In the genomic region with DNA sequence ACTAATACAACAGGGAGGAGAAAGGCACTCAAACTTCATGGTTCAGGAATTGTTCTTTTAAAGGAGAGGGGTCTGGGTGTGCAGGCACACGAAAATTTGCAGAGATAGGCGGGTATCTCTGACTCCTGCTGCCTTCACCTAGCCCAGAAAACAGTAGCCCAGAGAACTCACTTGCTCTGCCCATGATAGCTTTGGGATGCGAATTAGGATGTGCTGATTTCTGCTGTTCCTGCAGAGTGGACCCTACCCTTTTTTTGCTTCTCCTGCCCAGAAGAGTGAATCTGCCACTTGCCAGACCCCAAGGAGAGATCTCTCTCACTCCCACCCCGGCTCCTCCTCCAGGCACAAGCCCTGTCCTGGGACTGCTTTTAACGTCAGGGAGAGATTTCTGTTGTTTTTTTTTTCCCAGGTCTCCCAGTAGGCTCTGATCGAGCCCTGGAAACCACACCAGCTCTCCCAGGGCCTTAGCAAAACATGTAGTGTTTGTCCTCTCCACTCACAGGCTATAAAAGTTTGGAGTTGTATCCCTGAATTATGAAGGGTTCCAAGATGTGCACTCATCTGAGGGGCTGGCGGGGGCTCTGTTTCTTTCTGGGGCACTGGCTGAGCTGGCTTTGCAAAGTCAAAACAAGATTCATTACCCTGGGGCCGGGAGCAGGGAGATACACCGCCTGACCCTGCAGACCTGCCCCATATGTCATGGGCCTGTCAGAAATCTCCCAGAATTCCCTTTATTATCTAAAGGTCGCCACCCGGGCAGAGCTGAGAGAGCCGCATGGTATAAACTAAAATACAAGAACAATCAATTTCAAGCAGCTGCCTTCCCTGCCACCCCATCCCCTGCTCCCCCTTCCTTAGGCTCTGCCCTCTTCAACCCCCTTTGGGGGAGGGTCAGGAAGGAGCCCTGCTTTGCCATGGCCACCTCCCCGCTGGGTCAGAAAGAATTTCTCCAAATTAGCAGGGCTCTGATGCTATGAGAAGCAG, we compare ENCODE assay signal across 16 cellular contexts. TPM values are rescaled to one million over a fixed set of nuclear protein-coding genes. Genes with fewer than 3 reads are reported as not detected.
DNase-seq lines count a peak whose midpoint lies in the region; ATAC-seq, FAIRE-seq and TF ChIP-seq lines count a peak whose summit lies in the region.
"Had no signal": no experiment of that assay in that cellular context is flagged by ENCODE, and none has a peak within 500 bp of the region (broad histone marks: within the 10 kb centered on the region; RNA-seq: fewer than 3 reads in every experiment).

No MANE protein-coding gene starts in this region.

- H4K91ac ChIP-seq in IMR-90 (ENCODE audit: insufficient read depth, low read depth, low read length), result no peak overlapping the region

- no peaks in the 10 kb centered on the region for H3K4me1 Mint-ChIP-seq in stimulated activated naive B cell treated with anti-CD40 and anti-IgM and Interleukin-4, amounts not matched to agents 10 μg/mL and 1 μg/mL and 100 μg/mL, for 72 hours
- H3K4me1 Mint-ChIP-seq in effector memory CD8-positive, alpha-beta T cell (ENCODE audit: low read depth in 2 of 2), result no peaks in the 10 kb centered on the region

- no peak overlapping the region for H4K5ac ChIP-seq in IMR-90 (ENCODE audit: low read depth, low read length)

- H2BK20ac ChIP-seq in IMR-90 (ENCODE audit: low read depth, low read length), result peak overlapping the region; percentile 3; the same call in 1 of the 2 replicates

- H3K27me3 ChIP-seq in IMR-90 (ENCODE audit: control insufficient read depth, insufficient read depth, low read length) (no peaks in the 10 kb centered on the region), endothelial cell of umbilical vein (ENCODE audit: control insufficient read depth in 2 of 2, insufficient read depth in 2 of 2, low read length in 2 of 2) (no peaks in the 10 kb centered on the region), muscle layer of colon (ENCODE audit: control insufficient read depth in 1 of 2, insufficient read depth in 2 of 2, low read length in 2 of 2) (no peaks in the 10 kb centered on the region), stomach smooth muscle (ENCODE audit: control insufficient read depth in 1 of 2, insufficient read depth in 2 of 2, low read length in 2 of 2) (no peaks in the 10 kb centered on the region)
- H3K27me3 ChIP-seq: BLaER1 treated with 17β-estradiol and CSF1 and Interleukin-3, amounts not matched to agents 10 nM and 100 nM had no signal

- H3K23ac ChIP-seq in IMR-90 (ENCODE audit: low read depth, low read length), result no peak overlapping the region

- H3K9ac ChIP-seq in IMR-90 (ENCODE audit: low read depth, low read length), result no peak overlapping the region
- no peak overlapping the region for H3K9ac ChIP-seq in endothelial cell of umbilical vein (replicated peaks; ENCODE audit: extremely low read depth, insufficient read depth, low read length)
- H3K9ac ChIP-seq in muscle layer of colon (ENCODE audit: low read length), result no peak overlapping the region
- peak overlapping the region in 1 of 2 donors; percentile 29 for H3K9ac ChIP-seq in stomach smooth muscle (ENCODE audit: low read length in 2 of 2)
- H3K9ac ChIP-seq: BLaER1 treated with 17β-estradiol and CSF1 and Interleukin-3, amounts not matched to agents 10 nM and 100 nM had no signal

- H3K9me3 Mint-ChIP-seq in stimulated activated naive B cell treated with anti-CD40 and anti-IgM and Interleukin-4, amounts not matched to agents 10 μg/mL and 1 μg/mL and 100 μg/mL, for 72 hours, result no peaks in the 10 kb centered on the region
- H3K9me3 Mint-ChIP-seq in effector memory CD8-positive, alpha-beta T cell, result no peaks in the 10 kb centered on the region
- H3K9me3 Mint-ChIP-seq: activated naive CD4-positive, alpha-beta T cell treated with anti-CD3 and anti-CD28 coated beads, Interleukin-2, amount 50 U/mL, for 72 hours had no signal

- POLR2A ChIA-PET in IMR-90 (lab: Charles Lee; ENCODE audit: unreplicated experiment), result no interaction called here
- POLR2A ChIA-PET in endothelial cell of umbilical vein (lab: Charles Lee), result no interaction called here

- in situ Hi-C loops in IMR-90 (cut with MboI; ENCODE audit: low sequenced_read_pairs), result no loop called here

- no peak overlapping the region for H3K27ac Mint-ChIP-seq in stimulated activated naive B cell treated with anti-CD40 and anti-IgM and Interleukin-4, amounts not matched to agents 10 μg/mL and 1 μg/mL and 100 μg/mL, for 72 hours
- no peak overlapping the region for H3K27ac Mint-ChIP-seq in effector memory CD8-positive, alpha-beta T cell

- H2AFZ ChIP-seq in IMR-90 (replicated peaks; ENCODE audit: low read length, poor library complexity) (peak overlapping the region; percentile 35), endothelial cell of umbilical vein (ENCODE audit: low read depth, low read length) (no peak overlapping the region)

- FAIRE-seq in endothelial cell of umbilical vein (lab: Jason Lieb, UNC), result peak; percentile 33
- FAIRE-seq: GM12892 had no signal

- H3K79me1 ChIP-seq in IMR-90 (ENCODE audit: low read depth in 1 of 2, low read length in 2 of 2), result peaks cover 0 to 45% of the 10 kb centered on the region in 2 experiments; a peak in 3 of 4 replicates

- peaks cover 100% of the 10 kb centered on the region for H3K79me2 ChIP-seq in endothelial cell of umbilical vein (ENCODE audit: control insufficient read depth, insufficient read depth, low read length)

- H3K4ac ChIP-seq in IMR-90 (ENCODE audit: low read depth, low read length), result peak overlapping the region; percentile 26; the same call in 1 of the 2 replicates

- H3K27me3 Mint-ChIP-seq in stimulated activated naive B cell treated with anti-CD40 and anti-IgM and Interleukin-4, amounts not matched to agents 10 μg/mL and 1 μg/mL and 100 μg/mL, for 72 hours, result peaks cover 6 to 9% of the 10 kb centered on the region in 2 donors
- H3K27me3 Mint-ChIP-seq in effector memory CD8-positive, alpha-beta T cell, result peaks cover 23 to 92% of the 10 kb centered on the region in 2 donors

- H3K56ac ChIP-seq in IMR-90 (ENCODE audit: extremely low read depth, insufficient read depth, low read length), result no peak overlapping the region

- H3K27ac ChIP-seq in IMR-90 (ENCODE audit: insufficient read depth, low read length) (no peak overlapping the region), endothelial cell of umbilical vein (ENCODE audit: insufficient read depth, low read depth, low read length) (peak overlapping the region; percentile 33), muscle layer of colon (ENCODE audit: low read depth, low read length) (peak overlapping the region; percentile 59), stomach smooth muscle (ENCODE audit: low read length) (peak overlapping the region; percentile 86)
- H3K27ac ChIP-seq: BLaER1 treated with 17β-estradiol and CSF1 and Interleukin-3, amounts not matched to agents 10 nM and 100 nM; SK-N-MC had no signal

- TF ChIP-seq POLR2A in IMR-90 (IDR thresholded peaks at IDR 0.05; ENCODE audit: low read depth, low read length), result no peak
- TF ChIP-seq POLR2A in endothelial cell of umbilical vein (IDR thresholded peaks at IDR 0.05; ENCODE audit: low read depth, low read length), result no peak

- no TSS peak for BruUV-seq in IMR-90 (replicated peaks; lab: Mats Ljungman, UMichigan)
- no TSS peak for BruUV-seq in endothelial cell of umbilical vein (replicated peaks; lab: Mats Ljungman, UMichigan)

- peak overlapping the region in 1 of 2 experiments; percentile 14; a peak in 1 of 4 replicates for H4K8ac ChIP-seq in IMR-90 (ENCODE audit: low read depth in 2 of 2, low read length in 2 of 2)

- no peak overlapping the region for H2BK5ac ChIP-seq in IMR-90 (ENCODE audit: low read depth, low read length, poor library complexity, severe bottlenecking)

- intact Hi-C loops in IMR-90 (cut with micrococcal nuclease), result no loop called here
- intact Hi-C loops in endothelial cell of umbilical vein (cut with micrococcal nuclease), result no loop called here

- 40% methylated on average over 3 of the region's 13 CpGs; no CpG with 5 or more reads in 1 of the 2 experiments for WGBS in IMR-90 (ENCODE audit: extremely low coverage in 2 of 2, insufficient read length in 1 of 2), 2 experiments

- no peak overlapping the region for H2AK9ac ChIP-seq in IMR-90 (replicated peaks; ENCODE audit: low read depth, low read length, poor library complexity)

- CTCF ChIA-PET in IMR-90 (lab: Yijun Ruan, JAX), result interaction anchor here (0.7 kb wide), 1 partner anchor 21 kb away, joined by 3 read pairs; no protein-coding TSS in a partner anchor
- CTCF ChIA-PET in endothelial cell of umbilical vein (lab: Charles Lee), result interaction anchor here (1.5 to 1.8 kb wide), 4 partner anchors 10 to 94 kb away, joined by 5 to 8 read pairs (median 6); no protein-coding TSS in a partner anchor

- H2AK5ac ChIP-seq in IMR-90 (ENCODE audit: low read depth, low read length), result no peak overlapping the region

- H3K36me3 ChIP-seq in IMR-90 (ENCODE audit: control insufficient read depth, insufficient read depth, low read length) (no peaks in the 10 kb centered on the region), endothelial cell of umbilical vein (ENCODE audit: control insufficient read depth in 2 of 2, extremely low read depth in 1 of 2, insufficient read depth in 2 of 2, low read length in 2 of 2) (peaks cover 4 to 11% of the 10 kb centered on the region in 2 experiments), muscle layer of colon (ENCODE audit: insufficient read depth, low read length) (no peaks in the 10 kb centered on the region), stomach smooth muscle (ENCODE audit: control insufficient read depth in 2 of 2, insufficient read depth in 2 of 2, low read length in 2 of 2) (no peaks in the 10 kb centered on the region)
- H3K36me3 ChIP-seq: BLaER1 treated with 17β-estradiol and CSF1 and Interleukin-3, amounts not matched to agents 10 nM and 100 nM had no signal

- H3K14ac ChIP-seq in IMR-90 (replicated peaks; ENCODE audit: low read depth, low read length), result 0 out of 2 replicates have a peak overlapping the region, but pooled peaks have one; percentile 20

- H3K9me1 ChIP-seq in IMR-90 (ENCODE audit: insufficient read depth, low read length), result peaks cover 23% of the 10 kb centered on the region
- no peaks in the 10 kb centered on the region for H3K9me1 ChIP-seq in endothelial cell of umbilical vein (replicated peaks; ENCODE audit: control insufficient read depth, extremely low read depth, insufficient read depth, low read length)

- H3K4me1 ChIP-seq in IMR-90 (ENCODE audit: control insufficient read depth, insufficient read depth, low read length) (peaks cover 12% of the 10 kb centered on the region), endothelial cell of umbilical vein (ENCODE audit: control insufficient read depth, extremely low read depth, insufficient read depth, low read length) (peaks cover 65% of the 10 kb centered on the region), muscle layer of colon (ENCODE audit: insufficient read depth, low read length) (peaks cover 39% of the 10 kb centered on the region), stomach smooth muscle (ENCODE audit: control insufficient read depth, insufficient read depth, low read length) (peaks cover 71% of the 10 kb centered on the region)

- no peak overlapping the region for H2BK15ac ChIP-seq in IMR-90 (ENCODE audit: low read depth, low read length)

- no peak overlapping the region for H3K4me3 Mint-ChIP-seq in stimulated activated naive B cell treated with anti-CD40 and anti-IgM and Interleukin-4, amounts not matched to agents 10 μg/mL and 1 μg/mL and 100 μg/mL, for 72 hours
- no peak overlapping the region for H3K4me3 Mint-ChIP-seq in effector memory CD8-positive, alpha-beta T cell

- TF ChIP-seq CTCF in IMR-90 (conservative IDR thresholded peaks at IDR 0.05; ENCODE audit: low read depth, low read length) (no peak), endothelial cell of umbilical vein (IDR thresholded peaks at IDR 0.05; ENCODE audit: extremely low read depth in 1 of 2, insufficient read depth in 1 of 2, low read depth in 1 of 2, low read length in 2 of 2) (no peak)

- ATAC-seq in IMR-90 (ENCODE audit: low read depth), result no peak
- ATAC-seq in stimulated activated naive B cell treated with anti-CD40 and anti-IgM and Interleukin-4, amounts not matched to agents 10 μg/mL and 1 μg/mL and 100 μg/mL, for 72 hours (replicated peaks), result no peak
- ATAC-seq in effector memory CD8-positive, alpha-beta T cell (replicated peaks), result no peak
- ATAC-seq: activated naive CD4-positive, alpha-beta T cell treated with anti-CD3 and anti-CD28 coated beads, Interleukin-2, amount 50 U/mL, for 72 hours had no signal

- no peak overlapping the region for H3K4me3 ChIP-seq in IMR-90 (ENCODE audit: insufficient read depth, low read depth, low read length)
- no peak overlapping the region for H3K4me3 ChIP-seq in endothelial cell of umbilical vein (replicated peaks in 1 of 3; ENCODE audit: insufficient read depth in 1 of 3, low read depth in 1 of 3, low read length in 3 of 3)
- H3K4me3 ChIP-seq in muscle layer of colon (ENCODE audit: low read depth in 1 of 2, low read length in 2 of 2), result no peak overlapping the region
- H3K4me3 ChIP-seq in stomach smooth muscle (ENCODE audit: low read length in 2 of 2), result peak overlapping the region in 1 of 2 donors; percentile 22
- H3K4me3 ChIP-seq: BLaER1 treated with 17β-estradiol and CSF1 and Interleukin-3, amounts not matched to agents 10 nM and 100 nM; SK-N-MC had no signal

- H3K18ac ChIP-seq in IMR-90 (ENCODE audit: low read depth, low read length), result no peak overlapping the region

- H3K36me3 Mint-ChIP-seq in stimulated activated naive B cell treated with anti-CD40 and anti-IgM and Interleukin-4, amounts not matched to agents 10 μg/mL and 1 μg/mL and 100 μg/mL, for 72 hours, result no peaks in the 10 kb centered on the region
- no peaks in the 10 kb centered on the region for H3K36me3 Mint-ChIP-seq in effector memory CD8-positive, alpha-beta T cell (ENCODE audit: insufficient read depth)
- H3K36me3 Mint-ChIP-seq: activated naive CD4-positive, alpha-beta T cell treated with anti-CD3 and anti-CD28 coated beads, Interleukin-2, amount 50 U/mL, for 72 hours had no signal

- H3K9me3 ChIP-seq in IMR-90 (ENCODE audit: control insufficient read depth, insufficient read depth, low read length) (no peaks in the 10 kb centered on the region), endothelial cell of umbilical vein (replicated peaks; ENCODE audit: control insufficient read depth, insufficient read depth, low read length) (no peaks in the 10 kb centered on the region), muscle layer of colon (ENCODE audit: low read length) (no peaks in the 10 kb centered on the region), stomach smooth muscle (ENCODE audit: control insufficient read depth in 2 of 2, low read length in 2 of 2) (no peaks in the 10 kb centered on the region)
- H3K9me3 ChIP-seq: BLaER1 treated with 17β-estradiol and CSF1 and Interleukin-3, amounts not matched to agents 10 nM and 100 nM had no signal

- DNase-seq in IMR-90 (no peak), endothelial cell of umbilical vein (ENCODE audit: low read depth, low spot score) (no peak)
- DNase-seq in stimulated activated naive B cell treated with anti-CD40 and anti-IgM and Interleukin-4, amounts not matched to agents 10 μg/mL and 1 μg/mL and 100 μg/mL, for 72 hours, result no peak
- DNase-seq in activated CD4-positive, alpha-beta T cell treated with anti-CD3 and anti-CD28 coated beads, Interleukin-2, amount 50 U/mL, for 48 hours, result no peak
- DNase-seq in effector memory CD8-positive, alpha-beta T cell, result no peak
- DNase-seq in activated naive CD4-positive, alpha-beta T cell treated with Interleukin-2 at 50 U/mL for 16 hours, result no peak
- DNase-seq: cortex of kidney, DND-41, kidney glomerular epithelial cell, NCI-H2029 had no signal

- H4K20me1 ChIP-seq in IMR-90 (ENCODE audit: insufficient read depth, low read length) (no peaks in the 10 kb centered on the region), endothelial cell of umbilical vein (replicated peaks; ENCODE audit: control insufficient read depth, extremely low read depth, insufficient read depth, low read length) (no peaks in the 10 kb centered on the region)
- H4K20me1 ChIP-seq: BLaER1 treated with 17β-estradiol and CSF1 and Interleukin-3, amounts not matched to agents 10 nM and 100 nM had no signal

- H3K4me2 ChIP-seq in IMR-90 (ENCODE audit: low read depth, low read length) (no peak overlapping the region), endothelial cell of umbilical vein (ENCODE audit: insufficient read depth, low read length) (no peak overlapping the region)

- TF ChIP-seq RAD21 in IMR-90 (IDR thresholded peaks at IDR 0.05; ENCODE audit: low read length), result no peak

- dilution Hi-C loops in IMR-90 (cut with HindIII; ENCODE audit: low sequenced_read_pairs, unreplicated experiment) (no loop called here), endothelial cell of umbilical vein (cut with MboI; ENCODE audit: extremely low pct_ligation_motif_present, low sequenced_read_pairs) (loop anchor here (25.0 kb wide), 1 partner anchor 89 kb away; no protein-coding TSS in a partner anchor)

- H2BK120ac ChIP-seq in IMR-90 (ENCODE audit: low read depth, low read length), result no peak overlapping the region

RNA-seq across cellular contexts. Expression of gene PLXNA2, which starts 17.9 kb away (rescaled TPM):
- total RNA-seq in IMR-90 (2012; rRNA removed) (0.56 and 0.72 TPM in 2 replicates), endothelial cell of umbilical vein (229 and 302 TPM in 2 replicates)
- polyA plus RNA-seq in IMR-90 (2012; rRNA removed) (1.1 and 1.2 TPM in 2 replicates), endothelial cell of umbilical vein (42.6 and 43.3 TPM in 2 replicates)
- 0.45 and 0.59 TPM in 2 replicates for polyA plus RNA-seq in IMR-90 (2012; cell fraction: cytosol; rRNA removed)
- 3.2 and 3.3 TPM in 2 replicates for polyA plus RNA-seq in IMR-90 (2012; cell fraction: nucleus; rRNA removed; ENCODE audit: low replicate concordance)
- polyA plus RNA-seq in endothelial cell of umbilical vein (2011; cell fraction: cytosol; rRNA removed), result 45.8 and 46.2 TPM in 2 replicates
- polyA plus RNA-seq in endothelial cell of umbilical vein (2011; cell fraction: nucleus; rRNA removed), result 246 and 252 TPM in 2 replicates
- polyA plus RNA-seq in endothelial cell of umbilical vein (2012), result 71.3 and 100 TPM in 2 replicates
- 148 and 179 TPM in 2 replicates for polyA minus RNA-seq in endothelial cell of umbilical vein
- 4.7 TPM for polyA minus RNA-seq in endothelial cell of umbilical vein (2011; cell fraction: cytosol; rRNA and poly(A)+ RNA removed)
- 206 and 227 TPM in 2 replicates for polyA minus RNA-seq in endothelial cell of umbilical vein (2011; cell fraction: nucleus; rRNA and poly(A)+ RNA removed)

Comparison
In these comparisons a context has a peak if more than half of its experiments do, and no peak if none do; other contexts are left out.
1. RNA of gene PLXNA2, which starts 17.9 kb away (total RNA-seq): 229 to 302 TPM in endothelial cell of umbilical vein; 0.56 to 0.72 TPM in IMR-90; every median in the first group is over 100 times any median in the second.